4 cellular contexts compared by ENCODE assay signal in the genomic region with DNA sequence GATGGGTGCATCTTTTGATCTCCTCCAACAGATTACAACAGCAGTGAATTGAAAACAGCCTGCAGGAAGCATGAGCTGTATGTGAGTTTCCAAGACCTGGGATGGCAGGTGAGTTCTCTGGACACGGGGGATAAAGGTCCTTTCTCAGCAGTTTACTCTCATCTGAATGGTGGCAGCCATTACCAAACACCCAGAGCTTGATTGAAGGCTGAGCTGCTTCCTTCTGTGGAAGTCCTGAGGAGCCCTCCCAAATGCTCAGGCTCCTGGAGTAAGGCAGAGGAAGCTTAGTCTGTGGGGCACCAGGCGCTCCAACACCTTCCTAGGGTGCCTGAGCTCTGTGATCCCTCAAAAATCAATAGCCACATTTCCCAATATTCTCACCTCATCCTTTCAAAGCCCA.
"Had no signal": no experiment of that assay in that cellular context is flagged by ENCODE, and none has a peak within 500 bp of the region (broad histone marks: within the 10 kb centered on the region; RNA-seq: fewer than 3 reads in every experiment).

No MANE protein-coding gene starts in this region.

- DNase-seq: H9, HCEC 1CT, KBM-7 had no signal

- H3K4me3 ChIP-seq: GM23338 had no signal

- H2AFZ ChIP-seq: GM23338 had no signal

- H3K4me2 ChIP-seq: GM23338 had no signal

- ATAC-seq: GM23338 had no signal
